In genomic region chr11:117187007-117187406, GRCh38 we compare ENCODE assay signal across 1 cellular context.
TF ChIP-seq lines count a peak whose summit lies in the region.

No MANE protein-coding gene starts in this region.

TF ChIP-seq in HepG2, 621 proteins besides CTCF, POLR2A, EP300 and RAD21:
- no peak for TF ChIP-seq ZNF253 (CRISPR knock-in tag; IDR thresholded peaks at IDR 0.05; ENCODE audit: borderline replicate concordance)
- TF ChIP-seq KLF12 (CRISPR knock-in tag; IDR thresholded peaks at IDR 0.05; ENCODE audit: borderline replicate concordance), result no peak
